1 cellular context compared by ENCODE assay signal in genomic region chr20:611047-611842, GRCh38.
TF ChIP-seq lines count a peak whose summit lies in the region.

No MANE protein-coding gene starts in this region.

TF ChIP-seq in WTC11, 78 proteins besides CTCF, POLR2A, EP300 and RAD21 (continued from another document):
- TF ChIP-seq PRRX2 (CRISPR knock-in tag; IDR thresholded peaks at IDR 0.05) (no peak), ESRRA (CRISPR knock-in tag; IDR thresholded peaks at IDR 0.05; ENCODE audit: borderline replicate concordance) (no peak), E2F1 (CRISPR knock-in tag; IDR thresholded peaks at IDR 0.05) (no peak), ZNF138 (CRISPR knock-in tag; conservative IDR thresholded peaks at IDR 0.05) (no peak), ATF2 (CRISPR knock-in tag; IDR thresholded peaks at IDR 0.05; ENCODE audit: borderline replicate concordance, low read depth) (no peak), ATF1 (CRISPR knock-in tag; IDR thresholded peaks at IDR 0.05) (no peak), ZNF263 (CRISPR knock-in tag; IDR thresholded peaks at IDR 0.05; ENCODE audit: low read depth) (no peak), PRDM15 (CRISPR knock-in tag; IDR thresholded peaks at IDR 0.05) (no peak)
